In the genomic region with DNA sequence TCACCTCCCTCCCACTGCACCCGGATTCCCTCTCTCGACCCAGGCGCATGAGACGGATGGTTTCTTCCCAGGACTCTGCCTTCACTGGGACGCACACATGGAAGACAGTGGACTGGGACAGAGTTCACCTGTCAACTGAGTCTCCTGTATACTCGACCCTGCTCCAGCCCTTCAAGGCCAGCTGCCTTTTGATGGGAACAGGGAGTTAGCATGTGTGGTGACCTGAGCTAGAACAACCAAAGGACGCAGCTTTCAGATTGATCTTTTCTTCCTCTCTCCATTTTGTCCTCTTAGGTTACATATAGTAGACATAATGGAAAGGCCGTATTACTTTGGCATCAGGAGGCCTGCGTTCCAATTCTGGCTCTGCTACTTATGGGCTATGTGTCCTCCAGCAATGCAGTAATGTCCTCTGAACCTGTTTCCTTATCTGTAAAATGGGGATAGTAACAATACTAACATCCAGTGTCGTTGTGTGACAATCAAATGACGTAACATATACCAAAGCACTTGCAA, we compare ENCODE assay signal across 10 cellular contexts.
DNase-seq lines count a peak whose midpoint lies in the region; ATAC-seq lines count a peak whose summit lies in the region.
"Had no signal": no experiment of that assay in that cellular context is flagged by ENCODE, and none has a peak within 500 bp of the region (broad histone marks: within the 10 kb centered on the region; RNA-seq: fewer than 3 reads in every experiment).

No MANE protein-coding gene starts in this region.

- 63 to 64% methylated on average over 9 of the region's 11 CpGs for WGBS in ectodermal cell, 2 experiments

- no peaks in the 10 kb centered on the region for H3K36me3 ChIP-seq in ectodermal cell (ENCODE audit: control insufficient read depth, insufficient read depth, low read length)
- H3K36me3 ChIP-seq in rectal smooth muscle tissue (ENCODE audit: control insufficient read depth, insufficient read depth, low read length): no peaks in the 10 kb centered on the region

- H3K4me1 ChIP-seq in ectodermal cell (ENCODE audit: control insufficient read depth, insufficient read depth, low read length): no peaks in the 10 kb centered on the region
- no peaks in the 10 kb centered on the region for H3K4me1 ChIP-seq in rectal smooth muscle tissue (ENCODE audit: control insufficient read depth, insufficient read depth, low read length)

- H3K27ac ChIP-seq in ectodermal cell (ENCODE audit: insufficient read depth, low read depth, low read length, poor library complexity, severe bottlenecking) (no peak overlapping the region), rectal smooth muscle tissue (ENCODE audit: low read depth, low read length) (no peak overlapping the region)

- no peak for DNase-seq in DMS153 (lab: John Stamatoyannopoulos, UW)
- no peak for DNase-seq in stimulated activated CD4-positive, alpha-beta T cell treated with anti-CD3 and anti-CD28 coated beads, Interleukin-1b, Interleukin-23, amount 100 ng/mL, for 48 hours
- DNase-seq: activated CD4-positive, alpha-beta T cell treated with anti-CD3 and anti-CD28 coated beads, Interleukin-2, amount 50 U/mL, for 1 hour; central memory CD4-positive, alpha-beta T cell had no signal

- H3K9me3 ChIP-seq in ectodermal cell (ENCODE audit: control insufficient read depth, low read length): no peaks in the 10 kb centered on the region

- H3K9ac ChIP-seq in rectal smooth muscle tissue (ENCODE audit: low read length): no peak overlapping the region

- H3K4me3 ChIP-seq in ectodermal cell (ENCODE audit: insufficient read depth, low read depth, low read length) (peak overlapping the region; percentile 12), rectal smooth muscle tissue (ENCODE audit: low read length) (peak overlapping the region; percentile 30)

- H3K27me3 ChIP-seq in ectodermal cell (ENCODE audit: control insufficient read depth, insufficient read depth, low read length, poor library complexity, severe bottlenecking) (no peaks in the 10 kb centered on the region), rectal smooth muscle tissue (ENCODE audit: control insufficient read depth, insufficient read depth, low read length) (no peaks in the 10 kb centered on the region)

- ATAC-seq in GM19438 (IDR thresholded peaks at IDR 0.05; ENCODE audit: low read depth, unreplicated experiment) (peak; percentile 12), HG03045 (IDR thresholded peaks at IDR 0.05; ENCODE audit: unreplicated experiment) (peak; percentile 13), GM19351 (IDR thresholded peaks at IDR 0.05; ENCODE audit: unreplicated experiment) (no peak), GM18519 (IDR thresholded peaks at IDR 0.05; ENCODE audit: low FRiP score, unreplicated experiment) (no peak)

Comparison
In these comparisons a context has a peak if more than half of its experiments do, and no peak if none do; other contexts are left out.
1. ATAC-seq: peak in GM19438 (single experiment) and HG03045 (single experiment); none in GM19351 (single experiment) and GM18519 (single experiment).